ENCODE assay signal across 8 cellular contexts in the genomic region with DNA sequence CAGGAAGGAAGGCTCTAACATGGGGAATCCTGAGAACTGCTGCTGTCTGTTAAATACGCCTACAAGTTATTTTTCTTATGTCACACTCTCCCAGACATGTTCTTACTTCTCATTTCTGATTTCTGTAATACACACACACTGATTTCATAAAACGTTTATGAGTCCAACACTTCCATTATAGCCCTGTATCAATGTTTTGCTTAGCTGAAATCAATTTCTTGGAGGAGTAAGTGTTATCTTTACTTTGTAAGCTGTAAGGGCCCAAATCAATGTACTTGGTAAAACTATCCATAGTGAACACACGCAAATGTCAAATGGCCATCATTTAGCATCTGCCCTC. TPM values are rescaled to one million over a fixed set of nuclear protein-coding genes. Genes with fewer than 3 reads are reported as not detected.
A peak's percentile ranks its signal among the peaks of the same experiment; 100 is the strongest.
DNase-seq lines count a peak whose midpoint lies in the region; ATAC-seq and TF ChIP-seq lines count a peak whose summit lies in the region.

No MANE protein-coding gene starts in this region.

- H3K27me3 ChIP-seq in BLaER1 (no peaks in the 10 kb centered on the region), MM.1S (replicated peaks; ENCODE audit: insufficient read depth, low read length) (no peaks in the 10 kb centered on the region), ectodermal cell (ENCODE audit: control insufficient read depth, insufficient read depth, low read length, poor library complexity, severe bottlenecking) (no peaks in the 10 kb centered on the region), neural cell (ENCODE audit: insufficient read depth, low read depth, low read length) (no peaks in the 10 kb centered on the region)

- DNase-seq in MM.1S (no peak), MV-4-11 (lab: John Stamatoyannopoulos, UW) (no peak), head of caudate nucleus (no peak), sciatic nerve (ENCODE audit: low spot score) (no peak)

- H2AFZ ChIP-seq in MM.1S (ENCODE audit: low read length) (peak overlapping the region; percentile 40; the same call in 1 of the 2 replicates), neural cell (ENCODE audit: low read depth, low read length) (no peak overlapping the region)

- H3K27ac ChIP-seq in BLaER1 (peak overlapping the region; percentile 100), MM.1S (ENCODE audit: low read length) (peak overlapping the region; percentile 100), ectodermal cell (ENCODE audit: insufficient read depth, low read depth, low read length, poor library complexity, severe bottlenecking) (peak overlapping the region; percentile 92), neural cell (ENCODE audit: low read length) (peak overlapping the region; percentile 98)

- H3K36me3 ChIP-seq in BLaER1 (peaks cover 31% of the 10 kb centered on the region), MM.1S (replicated peaks; ENCODE audit: insufficient read depth, low read length) (no peaks in the 10 kb centered on the region), ectodermal cell (ENCODE audit: control insufficient read depth, insufficient read depth, low read length) (peaks cover 10% of the 10 kb centered on the region), neural cell (ENCODE audit: insufficient read depth, low read length) (no peaks in the 10 kb centered on the region)

- H4K20me1 ChIP-seq in BLaER1 (peaks cover 41% of the 10 kb centered on the region), MM.1S (ENCODE audit: insufficient read depth, low read length) (no peaks in the 10 kb centered on the region), neural cell (ENCODE audit: insufficient read depth) (no peaks in the 10 kb centered on the region)

- H3F3A ChIP-seq in MM.1S (ENCODE audit: insufficient read depth, low read length) (peaks cover 23% of the 10 kb centered on the region), neural cell (ENCODE audit: insufficient read depth, low read length, poor library complexity, severe bottlenecking) (no peaks in the 10 kb centered on the region)

- H3K4me1 ChIP-seq in BLaER1 = peaks cover 44% of the 10 kb centered on the region
- peaks cover 19% of the 10 kb centered on the region for H3K4me1 ChIP-seq in MM.1S (ENCODE audit: low read length)
- peaks cover 6% of the 10 kb centered on the region for H3K4me1 ChIP-seq in ectodermal cell (ENCODE audit: control insufficient read depth, insufficient read depth, low read length)

- peaks cover 32% of the 10 kb centered on the region for H3K9me3 ChIP-seq in BLaER1
- no peaks in the 10 kb centered on the region for H3K9me3 ChIP-seq in MM.1S (replicated peaks; ENCODE audit: insufficient read depth, low read length)
- H3K9me3 ChIP-seq in ectodermal cell (ENCODE audit: control insufficient read depth, low read length) = no peaks in the 10 kb centered on the region
- H3K9me3 ChIP-seq in neural cell (ENCODE audit: low read length) = no peaks in the 10 kb centered on the region

- peak overlapping the region; percentile 97 for H3K4me2 ChIP-seq in BLaER1
- peak overlapping the region; percentile 97 for H3K4me2 ChIP-seq in MM.1S (ENCODE audit: low read depth, low read length)
- H3K4me2 ChIP-seq in neural cell (ENCODE audit: low read length) = peak overlapping the region; percentile 90

- H3K9ac ChIP-seq in BLaER1 (peak overlapping the region; percentile 99), MM.1S (ENCODE audit: low read length) (peak overlapping the region; percentile 99), neural cell (ENCODE audit: low read length) (peak overlapping the region; percentile 96)

- 9 to 18% methylated on average over 3 of the region's 3 CpGs for WGBS in ectodermal cell, 2 experiments

- H3K4me3 ChIP-seq in BLaER1 = peak overlapping the region; percentile 100
- H3K4me3 ChIP-seq in MM.1S (ENCODE audit: low read length) = peak overlapping the region; percentile 90
- peak overlapping the region; percentile 87 for H3K4me3 ChIP-seq in ectodermal cell (ENCODE audit: insufficient read depth, low read depth, low read length)
- H3K4me3 ChIP-seq in neural cell (ENCODE audit: low read length) = peak overlapping the region; percentile 86

- TF ChIP-seq EP300 in neural cell (conservative IDR thresholded peaks at IDR 0.05; ENCODE audit: poor library complexity, severe bottlenecking) = no peak

- H3K9me2 ChIP-seq in MM.1S (replicated peaks; ENCODE audit: insufficient read depth, low read length) (no peaks in the 10 kb centered on the region), neural cell (ENCODE audit: insufficient read depth, low read length) (no peaks in the 10 kb centered on the region)

- TF ChIP-seq RAD21 in neural cell (conservative IDR thresholded peaks at IDR 0.05) = no peak

- ATAC-seq in HG02938 (IDR thresholded peaks at IDR 0.05; ENCODE audit: unreplicated experiment) (no peak), sciatic nerve (no peak)

- intact Hi-C loops in head of caudate nucleus (cut with DNase I) = loop anchor here (10.0 kb wide), 1 partner anchor 57 kb away; a partner anchor contains a TSS
- intact Hi-C loops in sciatic nerve (cut with DNase I) = no loop called here

- TF ChIP-seq CTCF in MM.1S (IDR thresholded peaks at IDR 0.05; ENCODE audit: low read length) (no peak), neural cell (IDR thresholded peaks at IDR 0.05; ENCODE audit: poor library complexity, severe bottlenecking) (no peak)

- H3K79me2 ChIP-seq in MM.1S (ENCODE audit: low read length) (peaks cover 28% of the 10 kb centered on the region), neural cell (replicated peaks; ENCODE audit: insufficient read depth, low read length) (peaks cover 18% of the 10 kb centered on the region)

TF ChIP-seq in neural cell, 6 proteins besides CTCF, POLR2A, EP300 and RAD21:
- TF ChIP-seq MXI1 (conservative IDR thresholded peaks at IDR 0.05; ENCODE audit: poor library complexity, severe bottlenecking) = no peak
- TF ChIP-seq TAF1 (IDR thresholded peaks at IDR 0.05; ENCODE audit: low read depth) = no peak
- TF ChIP-seq, protein P1, sequence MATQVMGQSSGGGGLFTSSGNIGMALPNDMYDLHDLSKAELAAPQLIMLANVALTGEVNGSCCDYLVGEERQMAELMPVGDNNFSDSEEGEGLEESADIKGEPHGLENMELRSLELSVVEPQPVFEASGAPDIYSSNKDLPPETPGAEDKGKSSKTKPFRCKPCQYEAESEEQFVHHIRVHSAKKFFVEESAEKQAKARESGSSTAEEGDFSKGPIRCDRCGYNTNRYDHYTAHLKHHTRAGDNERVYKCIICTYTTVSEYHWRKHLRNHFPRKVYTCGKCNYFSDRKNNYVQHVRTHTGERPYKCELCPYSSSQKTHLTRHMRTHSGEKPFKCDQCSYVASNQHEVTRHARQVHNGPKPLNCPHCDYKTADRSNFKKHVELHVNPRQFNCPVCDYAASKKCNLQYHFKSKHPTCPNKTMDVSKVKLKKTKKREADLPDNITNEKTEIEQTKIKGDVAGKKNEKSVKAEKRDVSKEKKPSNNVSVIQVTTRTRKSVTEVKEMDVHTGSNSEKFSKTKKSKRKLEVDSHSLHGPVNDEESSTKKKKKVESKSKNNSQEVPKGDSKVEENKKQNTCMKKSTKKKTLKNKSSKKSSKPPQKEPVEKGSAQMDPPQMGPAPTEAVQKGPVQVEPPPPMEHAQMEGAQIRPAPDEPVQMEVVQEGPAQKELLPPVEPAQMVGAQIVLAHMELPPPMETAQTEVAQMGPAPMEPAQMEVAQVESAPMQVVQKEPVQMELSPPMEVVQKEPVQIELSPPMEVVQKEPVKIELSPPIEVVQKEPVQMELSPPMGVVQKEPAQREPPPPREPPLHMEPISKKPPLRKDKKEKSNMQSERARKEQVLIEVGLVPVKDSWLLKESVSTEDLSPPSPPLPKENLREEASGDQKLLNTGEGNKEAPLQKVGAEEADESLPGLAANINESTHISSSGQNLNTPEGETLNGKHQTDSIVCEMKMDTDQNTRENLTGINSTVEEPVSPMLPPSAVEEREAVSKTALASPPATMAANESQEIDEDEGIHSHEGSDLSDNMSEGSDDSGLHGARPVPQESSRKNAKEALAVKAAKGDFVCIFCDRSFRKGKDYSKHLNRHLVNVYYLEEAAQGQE (IDR thresholded peaks at IDR 0.05; ENCODE audit: borderline replicate concordance) = no peak

RNA-seq across cellular contexts. Expression of a gene that starts 0.8 kb away (rescaled TPM):
- 123 TPM for polyA plus RNA-seq in ectodermal cell (2013, experiment 1 of 4)
- 138 TPM for polyA plus RNA-seq in ectodermal cell (2013, experiment 2 of 4)
- polyA plus RNA-seq in ectodermal cell (2013, experiment 3 of 4) = 129 TPM
- polyA plus RNA-seq in ectodermal cell (2013, experiment 4 of 4) = 123 TPM
- 218 and 243 TPM in 2 replicates for polyA plus RNA-seq in neural cell
- polyA minus RNA-seq in neural cell = 134 and 151 TPM in 2 replicates
- total RNA-seq in sciatic nerve = 55.5 TPM

RNA-seq across cellular contexts. Expression of a gene that starts 7.2 kb away (rescaled TPM):
- 71.0 TPM for polyA plus RNA-seq in ectodermal cell (2013, experiment 1 of 4)
- polyA plus RNA-seq in ectodermal cell (2013, experiment 2 of 4) = 78.3 TPM
- 53.9 TPM for polyA plus RNA-seq in ectodermal cell (2013, experiment 3 of 4)
- 56.9 TPM for polyA plus RNA-seq in ectodermal cell (2013, experiment 4 of 4)
- polyA plus RNA-seq in neural cell = 66.6 and 101 TPM in 2 replicates
- polyA minus RNA-seq in neural cell = 36.2 and 49.9 TPM in 2 replicates
- 94.5 TPM for total RNA-seq in sciatic nerve

RNA-seq across cellular contexts. Expression of a gene that starts 39.4 kb away (rescaled TPM):
- 26.4 TPM for polyA plus RNA-seq in ectodermal cell (2013, experiment 1 of 4)
- 27.2 TPM for polyA plus RNA-seq in ectodermal cell (2013, experiment 2 of 4)
- 24.3 TPM for polyA plus RNA-seq in ectodermal cell (2013, experiment 3 of 4)
- 26.5 TPM for polyA plus RNA-seq in ectodermal cell (2013, experiment 4 of 4)
- 14.3 and 22.6 TPM in 2 replicates for polyA plus RNA-seq in neural cell
- 24.7 and 28.5 TPM in 2 replicates for polyA minus RNA-seq in neural cell
- 23.5 TPM for total RNA-seq in sciatic nerve

RNA-seq across cellular contexts. Expression of a gene that starts 39.6 kb away (rescaled TPM):
- polyA plus RNA-seq in ectodermal cell (2013, experiment 1 of 4) = 27.3 TPM
- polyA plus RNA-seq in ectodermal cell (2013, experiment 2 of 4) = 27.9 TPM
- polyA plus RNA-seq in ectodermal cell (2013, experiment 3 of 4) = 30.4 TPM
- polyA plus RNA-seq in ectodermal cell (2013, experiment 4 of 4) = 34.5 TPM
- 72.8 and 93.2 TPM in 2 replicates for polyA plus RNA-seq in neural cell
- 27.8 and 29.8 TPM in 2 replicates for polyA minus RNA-seq in neural cell
- 43.2 TPM for total RNA-seq in sciatic nerve
